In genomic region chr7:1192171-1192676, GRCh38 we compare ENCODE assay signal across 10 cellular contexts. TPM values are rescaled to one million over a fixed set of nuclear protein-coding genes. Genes with fewer than 3 reads are reported as not detected.
DNase-seq lines count a peak whose midpoint lies in the region; ATAC-seq and TF ChIP-seq lines count a peak whose summit lies in the region.
"Had no signal": no experiment of that assay in that cellular context is flagged by ENCODE, and none has a peak within 500 bp of the region (broad histone marks: within the 10 kb centered on the region; RNA-seq: fewer than 3 reads in every experiment).

No MANE protein-coding gene starts in this region.

- H3K9me3 ChIP-seq in MG63 (no peaks in the 10 kb centered on the region), mucosa of descending colon (no peaks in the 10 kb centered on the region)

- H3K4me3 ChIP-seq in MG63 (no peak overlapping the region), mucosa of descending colon (no peak overlapping the region)

- no peaks in the 10 kb centered on the region for H3K36me3 ChIP-seq in MG63
- H3K36me3 ChIP-seq in mucosa of descending colon (ENCODE audit: low read depth) = no peaks in the 10 kb centered on the region

- peaks cover 1% of the 10 kb centered on the region; the same call in 1 of the 2 replicates for H3K27me3 ChIP-seq in MG63

- peak; percentile 45 for ATAC-seq in mucosa of descending colon

- H3K9me3 Mint-ChIP-seq in activated T-helper 1 cell treated with anti-CD3 and anti-CD28 coated beads, Interleukin-12 subunit alpha, Interleukin-12 subunit beta, Interleukin-2, Interleukin-4 antibody, amounts not matched to agents 30 ng/mL and 10 ng/mL and 1 ng/mL, durations not matched to agents 14 hours and 24 hours and 36 hours = peaks cover 19% of the 10 kb centered on the region
- peaks cover 5% of the 10 kb centered on the region for H3K9me3 Mint-ChIP-seq in mesothelial cell of epicardium

- TF ChIP-seq CTCF in mucosa of descending colon (IDR thresholded peaks at IDR 0.05) = no peak
- no peak for TF ChIP-seq CTCF in mesothelial cell of epicardium (IDR thresholded peaks at IDR 0.05; ENCODE audit: unreplicated experiment)

- DNase-seq in GDM1 (lab: John Stamatoyannopoulos, UW) = peak; percentile 22
- peak; percentile 68 for DNase-seq in MG63
- DNase-seq in activated T-helper 1 cell treated with anti-CD3 and anti-CD28 coated beads, Interleukin-12 subunit alpha, Interleukin-12 subunit beta, Interleukin-2, Interleukin-4 antibody, amounts not matched to agents 30 ng/mL and 10 ng/mL and 1 ng/mL, durations not matched to agents 14 hours and 24 hours and 36 hours (ENCODE audit: low spot score) = peak; percentile 38
- no peak for DNase-seq in mucosa of descending colon
- no peak for DNase-seq in NAMALWA (ENCODE audit: low spot score)
- no peak for DNase-seq in NCI-H345 treated with DMSO at 0.1 percent for 48 hours (lab: John Stamatoyannopoulos, UW; ENCODE audit: unreplicated experiment)
- DNase-seq in NCI-H345 (lab: John Stamatoyannopoulos, UW) = no peak
- DNase-seq in mesothelial cell of epicardium (ENCODE audit: low spot score in 2 of 2, unreplicated experiment in 2 of 2) = no peak
- DNase-seq: effector memory CD4-positive, alpha-beta T cell had no signal

- H3K4me1 Mint-ChIP-seq in activated T-helper 1 cell treated with anti-CD3 and anti-CD28 coated beads, Interleukin-12 subunit alpha, Interleukin-12 subunit beta, Interleukin-2, Interleukin-4 antibody, amounts not matched to agents 30 ng/mL and 10 ng/mL and 1 ng/mL, durations not matched to agents 14 hours and 24 hours and 36 hours (ENCODE audit: low read depth) = peaks cover 31% of the 10 kb centered on the region
- no peaks in the 10 kb centered on the region for H3K4me1 Mint-ChIP-seq in mesothelial cell of epicardium

- H3K4me3 Mint-ChIP-seq in activated T-helper 1 cell treated with anti-CD3 and anti-CD28 coated beads, Interleukin-12 subunit alpha, Interleukin-12 subunit beta, Interleukin-2, Interleukin-4 antibody, amounts not matched to agents 30 ng/mL and 10 ng/mL and 1 ng/mL, durations not matched to agents 14 hours and 24 hours and 36 hours = peak overlapping the region; percentile 82
- H3K4me3 Mint-ChIP-seq in mesothelial cell of epicardium = no peak overlapping the region

- intact Hi-C loops in activated T-helper 1 cell treated with anti-CD3 and anti-CD28 coated beads, Interleukin-12 subunit alpha, Interleukin-12 subunit beta, Interleukin-2, Interleukin-4 antibody, amounts not matched to agents 30 ng/mL and 10 ng/mL and 1 ng/mL, durations not matched to agents 14 hours and 24 hours and 36 hours (cut with micrococcal nuclease) = loop anchor here (5.0 kb wide), 1 partner anchor 240 kb away; no protein-coding TSS in a partner anchor
- intact Hi-C loops in mucosa of descending colon (cut with DNase I, micrococcal nuclease) = no loop called here

- H3K27me3 Mint-ChIP-seq in activated T-helper 1 cell treated with anti-CD3 and anti-CD28 coated beads, Interleukin-12 subunit alpha, Interleukin-12 subunit beta, Interleukin-2, Interleukin-4 antibody, amounts not matched to agents 30 ng/mL and 10 ng/mL and 1 ng/mL, durations not matched to agents 14 hours and 24 hours and 36 hours (ENCODE audit: insufficient read depth) = peaks cover 6% of the 10 kb centered on the region
- peaks cover 75% of the 10 kb centered on the region for H3K27me3 Mint-ChIP-seq in mesothelial cell of epicardium (ENCODE audit: low read depth)

- peak overlapping the region; percentile 96 for H3K27ac Mint-ChIP-seq in activated T-helper 1 cell treated with anti-CD3 and anti-CD28 coated beads, Interleukin-12 subunit alpha, Interleukin-12 subunit beta, Interleukin-2, Interleukin-4 antibody, amounts not matched to agents 30 ng/mL and 10 ng/mL and 1 ng/mL, durations not matched to agents 14 hours and 24 hours and 36 hours
- no peak overlapping the region for H3K27ac Mint-ChIP-seq in mesothelial cell of epicardium

- no peaks in the 10 kb centered on the region for H3K4me1 ChIP-seq in mucosa of descending colon (ENCODE audit: low read depth)

- H3K36me3 Mint-ChIP-seq in activated T-helper 1 cell treated with anti-CD3 and anti-CD28 coated beads, Interleukin-12 subunit alpha, Interleukin-12 subunit beta, Interleukin-2, Interleukin-4 antibody, amounts not matched to agents 30 ng/mL and 10 ng/mL and 1 ng/mL, durations not matched to agents 14 hours and 24 hours and 36 hours (ENCODE audit: low read depth) = peaks cover 13% of the 10 kb centered on the region
- no peaks in the 10 kb centered on the region for H3K36me3 Mint-ChIP-seq in mesothelial cell of epicardium

RNA-seq across cellular contexts. Expression of gene ZFAND2A, which starts 32.2 kb away (rescaled TPM):
- 49.9 and 71.8 TPM in 2 replicates for total RNA-seq in MG63 (2014; rRNA removed; shearing (Covaris generic); ENCODE audit: low replicate concordance)
- total RNA-seq in activated T-helper 1 cell treated with anti-CD3 and anti-CD28 coated beads, Interleukin-12 subunit alpha, Interleukin-12 subunit beta, Interleukin-2, Interleukin-4 antibody, amounts not matched to agents 30 ng/mL and 10 ng/mL and 1 ng/mL, durations not matched to agents 14 hours and 24 hours and 36 hours = 21.2 and 21.9 TPM in 2 replicates
- total RNA-seq in mucosa of descending colon (10 to 100 TPM; 39.3 to 49.9 (median 45.3) TPM), mesothelial cell of epicardium (15.3 to 16.3 TPM (median 15.6 TPM) in 3 replicates)

RNA-seq across cellular contexts. Expression of gene UNCX, which starts 40.4 kb away (rescaled TPM):
- total RNA-seq in MG63 (2014; rRNA removed; shearing (Covaris generic); ENCODE audit: low replicate concordance) = not detected in 2 replicates
- not detected in 2 replicates for total RNA-seq in activated T-helper 1 cell treated with anti-CD3 and anti-CD28 coated beads, Interleukin-12 subunit alpha, Interleukin-12 subunit beta, Interleukin-2, Interleukin-4 antibody, amounts not matched to agents 30 ng/mL and 10 ng/mL and 1 ng/mL, durations not matched to agents 14 hours and 24 hours and 36 hours
- total RNA-seq in mucosa of descending colon (not detected), mesothelial cell of epicardium (not detected in 3 replicates)
- total RNA-seq: T-helper 2 cell treated with Interferon-gamma antibody and Interleukin-4, amounts not matched to agents 100 ng/mL and 5 ng/mL, for 36 hours had no signal

Comparison
In these comparisons a context has a peak if more than half of its experiments do, and no peak if none do; other contexts are left out.
1. DNase-seq: peak in GDM1 (single experiment), MG63 (single experiment) and activated T-helper 1 cell treated with anti-CD3 and anti-CD28 coated beads, Interleukin-12 subunit alpha, Interleukin-12 subunit beta, Interleukin-2, Interleukin-4 antibody, amounts not matched to agents 30 ng/mL and 10 ng/mL and 1 ng/mL, durations not matched to agents 14 hours and 24 hours and 36 hours (single experiment); none in mucosa of descending colon (0 of 3), NAMALWA (single experiment), NCI-H345 treated with DMSO at 0.1 percent for 48 hours (single experiment), NCI-H345 (single experiment) and mesothelial cell of epicardium (0 of 2).